Comparison of ENCODE assay signal across 1 cellular context in the genomic region with DNA sequence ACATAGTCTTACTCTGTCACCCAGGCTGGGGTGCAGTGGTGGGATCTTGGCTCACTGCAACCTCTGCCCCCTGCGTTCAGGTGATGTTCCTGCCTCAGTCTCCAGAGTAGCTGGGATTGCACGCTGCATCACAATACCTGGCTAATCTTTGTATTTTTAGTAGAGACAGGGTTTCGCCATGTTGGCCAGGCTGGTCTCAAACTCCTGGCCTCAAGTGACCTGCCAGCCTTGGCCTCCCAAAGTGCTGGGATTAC.
TF ChIP-seq lines count a peak whose summit lies in the region.

No MANE protein-coding gene starts in this region.

TF ChIP-seq in K562, 482 proteins besides CTCF, POLR2A, EP300 and RAD21:
- TF ChIP-seq CBX1 (IDR thresholded peaks at IDR 0.05; ENCODE audit: low read depth) = 0 out of 2 replicates have a peak, but pooled peaks have one; percentile 54
- TF ChIP-seq POLR2AphosphoS5 (IDR thresholded peaks at IDR 0.05; ENCODE audit: control insufficient read depth, insufficient read depth, low read depth, low read length) = peak; percentile 82
- peak; percentile 3; the same call in 1 of the 2 replicates for TF ChIP-seq POLR2G (IDR thresholded peaks at IDR 0.05; ENCODE audit: low read depth, low read length)
- 0 out of 2 replicates have a peak, but pooled peaks have one; percentile 14 for TF ChIP-seq HBP1 (CRISPR knock-in tag; IDR thresholded peaks at IDR 0.05)
